2 cellular contexts compared by ENCODE assay signal in genomic region chr17:74089869-74090464, GRCh38.
A peak's percentile ranks its signal among the peaks of the same experiment; 100 is the strongest.
TF ChIP-seq lines count a peak whose summit lies in the region.

No MANE protein-coding gene starts in this region.

TF ChIP-seq in IMR-90, 13 proteins besides CTCF, POLR2A, EP300 and RAD21:
- TF ChIP-seq NFE2L2 (IDR thresholded peaks at IDR 0.05; ENCODE audit: low read depth, low read length) (no peak), MAZ (IDR thresholded peaks at IDR 0.05; ENCODE audit: borderline replicate concordance, low read depth, low read length) (no peak), RFX5 (IDR thresholded peaks at IDR 0.05; ENCODE audit: low read depth, low read length) (no peak), CEBPB (IDR thresholded peaks at IDR 0.05; ENCODE audit: low read depth, low read length) (no peak), ELK1 (IDR thresholded peaks at IDR 0.05; ENCODE audit: borderline replicate concordance, low read depth, low read length) (no peak), BHLHE40 (IDR thresholded peaks at IDR 0.05; ENCODE audit: low read depth, low read length) (no peak)
TF ChIP-seq in IMR-90: peak in this region for 0.

TF ChIP-seq in K562, 482 proteins besides CTCF, POLR2A, EP300 and RAD21:
- TF ChIP-seq ZNF274 (IDR thresholded peaks at IDR 0.05; ENCODE audit: borderline replicate concordance, low read depth, low read length) (no peak), SMC3 (conservative IDR thresholded peaks at IDR 0.05; ENCODE audit: insufficient read depth, low read depth, low read length) (peak; percentile 68), HNRNPL (IDR thresholded peaks at IDR 0.05; ENCODE audit: low read depth, low read length) (no peak), BCL6 (CRISPR knock-in tag; IDR thresholded peaks at IDR 0.05) (no peak), KDM5B (IDR thresholded peaks at IDR 0.05; ENCODE audit: insufficient replicate concordance, low read depth, low read length) (no peak), SLC30A9 (CRISPR knock-in tag; IDR thresholded peaks at IDR 0.05) (no peak), ZNF316 (IDR thresholded peaks at IDR 0.05) (peak; percentile 41; the same call in 1 of the 2 replicates), MNT (conservative IDR thresholded peaks at IDR 0.05) (no peak), ZFPM2 (CRISPR knock-in tag; IDR thresholded peaks at IDR 0.05) (no peak)
